In genomic region chr13:22505489-22505888, GRCh38 we compare ENCODE assay signal across 25 cellular contexts.
DNase-seq lines count a peak whose midpoint lies in the region; ATAC-seq, FAIRE-seq and TF ChIP-seq lines count a peak whose summit lies in the region.
"Had no signal": no experiment of that assay in that cellular context is flagged by ENCODE, and none has a peak within 500 bp of the region (broad histone marks: within the 10 kb centered on the region; RNA-seq: fewer than 3 reads in every experiment).

No MANE protein-coding gene starts in this region.

- peak; percentile 9 for DNase-seq in HTR-8/SVneo (ENCODE audit: insufficient read length, low spot score)
- peak; percentile 92 for DNase-seq in astrocyte of the hippocampus (ENCODE audit: low read depth, low spot score)
- DNase-seq in left lung, result no peak
- no peak for DNase-seq in stimulated activated naive CD4-positive, alpha-beta T cell treated with Interleukin-2 at 50 U/mL for 16 hours (lab: John Stamatoyannopoulos, UW)
- no peak for DNase-seq in UCSD-AML1 (lab: John Stamatoyannopoulos, UW; ENCODE audit: unreplicated experiment)
- DNase-seq in NCI-H2227 (lab: John Stamatoyannopoulos, UW; ENCODE audit: unreplicated experiment), result no peak
- no peak for DNase-seq in hippocampal formation (lab: John Stamatoyannopoulos, UW)
- DNase-seq: activated CD4-positive, alpha-beta T cell treated with anti-CD3 and anti-CD28 coated beads for 1 hour; activated effector memory CD4-positive, alpha-beta T cell treated with anti-CD3 and anti-CD28 coated beads, Interleukin-2, amount 50 U/mL, for 16 hours; C1 segment of cervical spinal cord; colonic mucosa; DMS79 treated with DMSO at 0.1 percent for 48 hours; esophagus squamous epithelium; head of caudate nucleus; left ventricle myocardium inferior; natural killer cell; NCI-H1694 treated with DMSO at 0.1 percent for 48 hours; NCI-H69; stimulated activated CD8-positive, alpha-beta memory T cell treated with anti-CD3 and anti-CD28 coated beads, Interleukin-4, amount 100 ng/mL, for 48 hours; T-helper 1 cell had no signal

- H3K27me3 ChIP-seq in left lung, result no peaks in the 10 kb centered on the region
- H3K27me3 ChIP-seq in stomach smooth muscle (ENCODE audit: control insufficient read depth in 1 of 2, insufficient read depth in 2 of 2, low read length in 2 of 2), result no peaks in the 10 kb centered on the region
- H3K27me3 ChIP-seq: colonic mucosa, esophagus squamous epithelium had no signal

- H3K4me1 ChIP-seq in left lung (no peaks in the 10 kb centered on the region), stomach smooth muscle (ENCODE audit: control insufficient read depth, insufficient read depth, low read length) (no peaks in the 10 kb centered on the region)
- H3K4me1 ChIP-seq: colonic mucosa, esophagus squamous epithelium, left ventricle myocardium inferior, parathyroid adenoma had no signal

- no peak overlapping the region for H3K9ac ChIP-seq in stomach smooth muscle (ENCODE audit: low read length in 2 of 2)
- H3K9ac ChIP-seq: parathyroid adenoma had no signal

- ATAC-seq in left lung, result peak; percentile 80
- ATAC-seq: natural killer cell had no signal

- no peak for FAIRE-seq in HTR-8/SVneo (lab: Jason Lieb, UNC)
- FAIRE-seq: bronchial epithelial cell, H54, RCC 7860 had no signal

- TF ChIP-seq CTCF in left lung (IDR thresholded peaks at IDR 0.05), result no peak

- intact Hi-C loops in left lung (cut with DNase I), result no loop called here

- H3K36me3 ChIP-seq in left lung, result no peaks in the 10 kb centered on the region
- H3K36me3 ChIP-seq in stomach smooth muscle (ENCODE audit: control insufficient read depth in 2 of 2, insufficient read depth in 2 of 2, low read length in 2 of 2), result no peaks in the 10 kb centered on the region
- H3K36me3 ChIP-seq: colonic mucosa, esophagus squamous epithelium, left ventricle myocardium inferior had no signal

- no peaks in the 10 kb centered on the region for H3K9me3 ChIP-seq in left lung
- H3K9me3 ChIP-seq in stomach smooth muscle (ENCODE audit: control insufficient read depth in 2 of 2, low read length in 2 of 2), result no peaks in the 10 kb centered on the region
- H3K9me3 ChIP-seq: colonic mucosa, esophagus squamous epithelium, left ventricle myocardium inferior had no signal

- H3K4me3 ChIP-seq in left lung (no peak overlapping the region), stomach smooth muscle (ENCODE audit: low read length in 2 of 2) (peak overlapping the region; percentile 32 to 58)
- H3K4me3 ChIP-seq: colonic mucosa, left ventricle myocardium inferior had no signal

- H3K27ac ChIP-seq in left lung, result no peak overlapping the region
- H3K27ac ChIP-seq in stomach smooth muscle (ENCODE audit: low read length), result no peak overlapping the region
- H3K27ac ChIP-seq: colonic mucosa, left ventricle myocardium inferior, parathyroid adenoma had no signal

Comparison
In these comparisons a context has a peak if more than half of its experiments do, and no peak if none do; other contexts are left out.
1. DNase-seq: peak in HTR-8/SVneo (single experiment) and astrocyte of the hippocampus (single experiment); none in left lung (0 of 2), stimulated activated naive CD4-positive, alpha-beta T cell treated with Interleukin-2 at 50 U/mL for 16 hours (single experiment), UCSD-AML1 (single experiment), NCI-H2227 (single experiment) and hippocampal formation (0 of 2).
2. H3K4me3 ChIP-seq: peak in stomach smooth muscle (2 of 2); none in left lung (0 of 2).